Comparison of ENCODE assay signal across 35 cellular contexts in genomic region chr20:52441708-52442107, GRCh38.
"Had no signal": no experiment of that assay in that cellular context is flagged by ENCODE, and none has a peak within 500 bp of the region (broad histone marks: within the 10 kb centered on the region; RNA-seq: fewer than 3 reads in every experiment).

No MANE protein-coding gene starts in this region.

- H3K36me3 Mint-ChIP-seq: activated CD4-positive, alpha-beta memory T cell treated with anti-CD3 and anti-CD28 coated beads for 36 hours; activated naive CD4-positive, alpha-beta T cell treated with anti-CD3 and anti-CD28 coated beads, Interleukin-2, amount 50 U/mL, for 72 hours; activated naive CD8-positive, alpha-beta T cell treated with anti-CD3 and anti-CD28 coated beads for 36 hours; T-cell had no signal

- H3K9me3 ChIP-seq: adrenal gland, body of pancreas, breast epithelium had no signal

- DNase-seq: activated B cell treated with CpG ODN at 0.5 μM for 24 hours; activated CD4-positive, alpha-beta memory T cell treated with anti-CD3 and anti-CD28 coated beads for 36 hours; activated CD4-positive, alpha-beta T cell treated with anti-CD3 and anti-CD28 coated beads for 4 hours; activated CD4-positive, alpha-beta T cell treated with anti-CD3 and anti-CD28 coated beads, Interleukin-2, amount 10 ng/mL, durations not matched to agents 24 days and 14 days; activated CD4-positive, alpha-beta T cell treated with anti-CD3 and anti-CD28 coated beads, Interleukin-2, amount 50 U/mL, for 1 hour; activated CD4-positive, alpha-beta T cell treated with anti-CD3 and anti-CD28 coated beads, Interleukin-2, amount 50 U/mL, for 4 hours; activated CD4-positive, CD25-positive, alpha-beta regulatory T cell treated with anti-CD3 and anti-CD28 coated beads, Interleukin-2, amount 50 U/mL, for 72 hours; activated CD8-positive, alpha-beta memory T cell treated with anti-CD3 and anti-CD28 coated beads, Interleukin-2, amount 50 U/mL, for 4 hours; activated CD8-positive, alpha-beta T cell treated with anti-CD3 and anti-CD28 coated beads for 36 hours; activated effector memory CD4-positive, alpha-beta T cell treated with anti-CD3 and anti-CD28 coated beads, Interleukin-2, amount 50 U/mL, for 16 hours; activated gamma-delta T cell treated with Interleukin-2 at 50 U/mL for 16 hours; activated naive CD4-positive, alpha-beta T cell; activated naive CD4-positive, alpha-beta T cell treated with anti-CD3 and anti-CD28 coated beads for 36 hours; activated naive CD4-positive, alpha-beta T cell treated with anti-CD3 and anti-CD28 coated beads, Interleukin-2, amount 50 U/mL, for 16 hours; activated naive CD8-positive, alpha-beta T cell treated with anti-CD3 and anti-CD28 coated beads for 36 hours; activated T-cell treated with anti-CD3 and anti-CD28 coated beads for 4 hours; activated T-cell treated with anti-CD3 and anti-CD28 coated beads, Interleukin-2, amount 50 U/mL, for 1 hour; activated T-cell treated with anti-CD3 and anti-CD28 coated beads, Interleukin-2, amount 50 U/mL, for 4 hours; activated T-cell treated with anti-CD3 and anti-CD28 coated beads, Interleukin-2, amount 50 U/mL, for 72 hours; adrenal gland; amniotic stem cell; aorta; body of pancreas; brain microvascular endothelial cell; cerebellar nuclear complex; T-cell; T-helper 2 cell; T-helper 9 cell had no signal

- H3K4me1 Mint-ChIP-seq: activated B cell treated with CpG ODN at 0.5 μM for 24 hours; activated CD4-positive, alpha-beta T cell treated with anti-CD3 and anti-CD28 coated beads, Interleukin-2, amount 10 ng/mL, durations not matched to agents 24 days and 14 days; activated T-helper 17 cell treated with anti-CD3 and anti-CD28 coated beads, Interleukin-2, amount 50 U/mL, for 72 hours; central memory CD8-positive, alpha-beta T cell had no signal

- H3K27ac Mint-ChIP-seq: activated B cell treated with CpG ODN at 0.5 μM for 24 hours; activated CD4-positive, alpha-beta memory T cell treated with anti-CD3 and anti-CD28 coated beads for 36 hours; activated CD4-positive, alpha-beta T cell treated with anti-CD3 and anti-CD28 coated beads, Interleukin-2, amount 10 ng/mL, durations not matched to agents 24 days and 14 days; activated CD8-positive, alpha-beta T cell treated with anti-CD3 and anti-CD28 coated beads for 36 hours; activated naive CD4-positive, alpha-beta T cell treated with anti-CD3 and anti-CD28 coated beads for 36 hours; activated naive CD4-positive, alpha-beta T cell treated with anti-CD3 and anti-CD28 coated beads, Interleukin-2, amount 50 U/mL, for 72 hours; activated naive CD8-positive, alpha-beta T cell treated with anti-CD3 and anti-CD28 coated beads for 36 hours; activated T-cell treated with anti-CD3 and anti-CD28 coated beads, Interleukin-2, amount 50 U/mL, for 72 hours; activated T-helper 1 cell treated with anti-CD3 and anti-CD28 coated beads, Interleukin-12 subunit alpha, Interleukin-12 subunit beta, Interleukin-2, Interleukin-4 antibody, amounts not matched to agents 30 ng/mL and 10 ng/mL and 1 ng/mL, durations not matched to agents 14 hours and 24 hours and 36 hours; activated T-helper 17 cell treated with anti-CD3 and anti-CD28 coated beads, Interleukin-2, amount 50 U/mL, for 72 hours; T-cell; T-helper 2 cell treated with Interferon-gamma antibody and Interleukin-4, amounts not matched to agents 5 μg/mL and 100 μg/mL, for 36 hours had no signal

- H3K27me3 ChIP-seq: adrenal gland, body of pancreas, brain microvascular endothelial cell, breast epithelium had no signal

- H3K27ac ChIP-seq: adrenal gland, body of pancreas, brain microvascular endothelial cell, VCaP had no signal

- H3K4me3 ChIP-seq: adrenal gland, body of pancreas had no signal

- ATAC-seq: activated CD8-positive, alpha-beta T cell treated with anti-CD3 and anti-CD28 coated beads for 36 hours; activated naive CD4-positive, alpha-beta T cell treated with anti-CD3 and anti-CD28 coated beads, Interleukin-2, amount 50 U/mL, for 72 hours; activated T-cell treated with anti-CD3 and anti-CD28 coated beads, Interleukin-2, amount 50 U/mL, for 4 hours; activated T-cell treated with anti-CD3 and anti-CD28 coated beads, Interleukin-2, amount 50 U/mL, for 72 hours; activated T-helper 17 cell treated with anti-CD3 and anti-CD28 coated beads, Interleukin-2, amount 50 U/mL, for 72 hours; body of pancreas; T-cell had no signal

- H3K4me3 Mint-ChIP-seq: activated B cell treated with CpG ODN at 0.5 μM for 24 hours; activated CD4-positive, alpha-beta memory T cell treated with anti-CD3 and anti-CD28 coated beads for 36 hours; activated CD4-positive, alpha-beta T cell treated with anti-CD3 and anti-CD28 coated beads, Interleukin-2, amount 10 ng/mL, durations not matched to agents 24 days and 14 days; activated CD8-positive, alpha-beta T cell treated with anti-CD3 and anti-CD28 coated beads for 36 hours; activated naive CD4-positive, alpha-beta T cell treated with anti-CD3 and anti-CD28 coated beads for 36 hours; activated naive CD8-positive, alpha-beta T cell treated with anti-CD3 and anti-CD28 coated beads for 36 hours; activated T-cell treated with anti-CD3 and anti-CD28 coated beads, Interleukin-2, amount 50 U/mL, for 4 hours; activated T-cell treated with anti-CD3 and anti-CD28 coated beads, Interleukin-2, amount 50 U/mL, for 72 hours; activated T-helper 1 cell treated with anti-CD3 and anti-CD28 coated beads, Interleukin-12 subunit alpha, Interleukin-12 subunit beta, Interleukin-2, Interleukin-4 antibody, amounts not matched to agents 30 ng/mL and 10 ng/mL and 1 ng/mL, durations not matched to agents 14 hours and 24 hours and 36 hours; activated T-helper 17 cell treated with anti-CD3 and anti-CD28 coated beads, Interleukin-2, amount 50 U/mL, for 72 hours; central memory CD8-positive, alpha-beta T cell; T-cell; T-helper 2 cell treated with Interferon-gamma antibody and Interleukin-4, amounts not matched to agents 5 μg/mL and 100 μg/mL, for 36 hours had no signal

- H3K36me3 ChIP-seq: adrenal gland, brain microvascular endothelial cell, breast epithelium had no signal

- H3K27me3 Mint-ChIP-seq: activated CD4-positive, alpha-beta memory T cell treated with anti-CD3 and anti-CD28 coated beads for 36 hours; activated CD4-positive, alpha-beta T cell treated with anti-CD3 and anti-CD28 coated beads, Interleukin-2, amount 10 ng/mL, durations not matched to agents 24 days and 14 days; activated CD8-positive, alpha-beta T cell treated with anti-CD3 and anti-CD28 coated beads for 36 hours; activated naive CD8-positive, alpha-beta T cell treated with anti-CD3 and anti-CD28 coated beads for 36 hours; activated T-helper 17 cell treated with anti-CD3 and anti-CD28 coated beads, Interleukin-2, amount 50 U/mL, for 72 hours; T-cell had no signal
